In the genomic region with DNA sequence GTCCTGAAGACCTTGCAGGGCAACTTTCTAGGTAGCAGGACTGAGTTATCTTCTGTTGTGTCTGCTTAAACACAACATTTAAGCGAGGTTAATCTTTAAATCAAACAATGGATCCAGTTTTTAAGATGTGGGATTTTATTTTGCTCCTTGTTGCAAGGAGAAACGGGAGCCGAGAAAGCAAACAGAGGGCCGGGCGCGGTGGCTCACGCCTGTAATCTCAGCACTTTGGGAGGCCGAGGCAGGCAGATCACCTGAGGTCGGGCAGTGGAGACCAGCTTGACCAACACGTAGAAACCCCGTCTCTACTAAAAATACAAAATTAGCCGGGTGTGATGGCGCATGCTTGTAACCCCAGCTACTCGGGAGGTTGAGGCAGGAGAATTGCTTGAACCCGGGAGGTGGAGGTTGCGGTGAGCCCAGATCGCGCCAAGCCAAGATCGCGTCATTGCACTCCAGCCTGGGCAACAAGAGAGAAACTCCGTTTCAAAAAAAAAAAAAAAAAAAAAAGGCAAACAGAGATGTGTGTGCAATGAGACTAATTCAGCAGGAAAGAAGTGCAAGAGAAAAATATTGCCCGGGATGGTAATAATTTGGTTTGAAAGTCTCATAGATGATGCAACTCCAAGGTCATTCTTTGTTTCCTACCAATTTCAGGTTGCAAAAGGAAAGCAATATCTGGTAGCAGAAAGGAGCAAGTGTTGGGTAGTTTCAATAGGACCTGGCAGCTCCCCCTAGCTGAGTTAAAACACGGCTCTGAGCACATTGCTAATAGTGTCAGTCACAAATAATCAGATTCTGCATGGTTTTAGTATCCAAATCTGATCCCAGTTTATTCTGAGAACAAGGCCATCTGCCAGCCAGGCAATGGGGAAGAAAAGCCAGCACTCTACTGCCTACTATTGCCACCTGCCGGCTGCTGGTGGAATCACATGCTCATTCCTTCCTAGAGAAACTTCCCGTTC, we compare ENCODE assay signal across 1 cellular context.
TF ChIP-seq lines count a peak whose summit lies in the region.

No MANE protein-coding gene starts in this region.

TF ChIP-seq in HepG2, 621 proteins besides CTCF, POLR2A, EP300 and RAD21 (continued from another document):
- TF ChIP-seq ARID3A (IDR thresholded peaks at IDR 0.05; ENCODE audit: low read depth, low read length) (0 out of 2 replicates have a peak, but pooled peaks have one; percentile 25), ATF7 (IDR thresholded peaks at IDR 0.05) (peak; percentile 34; the same call in 1 of the 2 replicates), ATF7 (CRISPR knock-in tag; IDR thresholded peaks at IDR 0.05) (no peak), ATF4 (CRISPR knock-in tag; IDR thresholded peaks at IDR 0.05) (peak in 1 of 2 experiments; percentile 57; a peak in 2 of 4 replicates), KDM4B (CRISPR knock-in tag; IDR thresholded peaks at IDR 0.05) (no peak), ZNF781 (CRISPR knock-in tag; IDR thresholded peaks at IDR 0.05; ENCODE audit: borderline replicate concordance, not compliant biosample characterization) (no peak), CEBPB (IDR thresholded peaks at IDR 0.05; ENCODE audit: borderline replicate concordance, low read depth, low read length) (peak; percentile 66), ZNF451 (CRISPR knock-in tag; IDR thresholded peaks at IDR 0.05) (no peak), CC2D1A (CRISPR knock-in tag; IDR thresholded peaks at IDR 0.05) (no peak)
- TF ChIP-seq, protein P1, sequence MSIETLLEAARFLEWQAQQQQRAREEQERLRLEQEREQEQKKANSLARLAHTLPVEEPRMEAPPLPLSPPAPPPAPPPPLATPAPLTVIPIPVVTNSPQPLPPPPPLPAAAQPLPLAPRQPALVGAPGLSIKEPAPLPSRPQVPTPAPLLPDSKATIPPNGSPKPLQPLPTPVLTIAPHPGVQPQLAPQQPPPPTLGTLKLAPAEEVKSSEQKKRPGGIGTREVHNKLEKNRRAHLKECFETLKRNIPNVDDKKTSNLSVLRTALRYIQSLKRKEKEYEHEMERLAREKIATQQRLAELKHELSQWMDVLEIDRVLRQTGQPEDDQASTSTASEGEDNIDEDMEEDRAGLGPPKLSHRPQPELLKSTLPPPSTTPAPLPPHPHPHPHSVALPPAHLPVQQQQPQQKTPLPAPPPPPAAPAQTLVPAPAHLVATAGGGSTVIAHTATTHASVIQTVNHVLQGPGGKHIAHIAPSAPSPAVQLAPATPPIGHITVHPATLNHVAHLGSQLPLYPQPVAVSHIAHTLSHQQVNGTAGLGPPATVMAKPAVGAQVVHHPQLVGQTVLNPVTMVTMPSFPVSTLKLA (IDR thresholded peaks at IDR 0.05), result no peak
